Comparison of ENCODE assay signal across 12 cellular contexts in the genomic region with DNA sequence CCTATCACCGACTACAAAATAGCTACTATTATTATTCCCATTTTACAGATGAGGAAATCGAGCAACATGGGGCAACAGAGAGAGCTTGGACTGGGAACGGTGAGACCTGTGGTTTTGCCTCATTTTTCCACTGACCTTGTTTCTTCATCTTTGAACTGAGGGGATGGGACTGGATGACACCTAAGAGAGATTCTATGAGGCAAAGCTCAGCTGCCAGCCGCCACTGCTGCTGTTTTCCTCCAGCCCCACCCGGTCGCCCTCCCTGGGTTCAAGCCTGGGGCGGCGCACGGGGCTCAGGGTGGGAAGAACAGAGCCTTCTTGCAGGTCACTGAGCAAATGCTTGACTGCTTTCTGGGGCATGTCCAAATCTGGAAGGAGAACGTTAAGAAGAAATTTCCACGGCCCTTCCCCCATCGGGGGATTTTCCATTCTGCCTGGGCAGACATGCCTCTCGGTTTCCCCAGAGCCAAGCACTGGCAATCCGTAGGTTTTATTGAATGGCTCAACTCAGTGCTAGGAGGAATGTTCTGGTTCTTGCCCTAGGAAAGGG. TPM values are rescaled to one million over a fixed set of nuclear protein-coding genes. Genes with fewer than 3 reads are reported as not detected.
A peak's percentile ranks its signal among the peaks of the same experiment; 100 is the strongest.
DNase-seq lines count a peak whose midpoint lies in the region; ATAC-seq, FAIRE-seq and TF ChIP-seq lines count a peak whose summit lies in the region.
"Had no signal": no experiment of that assay in that cellular context is flagged by ENCODE, and none has a peak within 500 bp of the region (broad histone marks: within the 10 kb centered on the region; RNA-seq: fewer than 3 reads in every experiment).

No MANE protein-coding gene starts in this region.

- H3K27ac Mint-ChIP-seq in activated T-helper 2 cell treated with anti-CD3 and anti-CD28 coated beads, Interferon-gamma antibody, Interleukin-2, Interleukin-4, amounts not matched to agents 10 μg/mL and 5 μg/mL and 100 μg/mL, durations not matched to agents 14 hours and 24 hours and 36 hours, result peak overlapping the region; percentile 43

- no peak overlapping the region for H3K14ac ChIP-seq in mesenchymal stem cell (ENCODE audit: low read length in 2 of 2)

- no peak overlapping the region for H2AFZ ChIP-seq in mesenchymal stem cell (ENCODE audit: low read depth, low read length)

- no peak overlapping the region for H4K91ac ChIP-seq in mesenchymal stem cell (ENCODE audit: low read length)

- no peak overlapping the region for H2AK5ac ChIP-seq in mesenchymal stem cell (ENCODE audit: low read length, severe bottlenecking)

- no peaks in the 10 kb centered on the region for H3K36me3 Mint-ChIP-seq in activated T-helper 2 cell treated with anti-CD3 and anti-CD28 coated beads, Interferon-gamma antibody, Interleukin-2, Interleukin-4, amounts not matched to agents 10 μg/mL and 5 μg/mL and 100 μg/mL, durations not matched to agents 14 hours and 24 hours and 36 hours (ENCODE audit: low read depth)

- no peaks in the 10 kb centered on the region for H3K27me3 Mint-ChIP-seq in activated T-helper 2 cell treated with anti-CD3 and anti-CD28 coated beads, Interferon-gamma antibody, Interleukin-2, Interleukin-4, amounts not matched to agents 10 μg/mL and 5 μg/mL and 100 μg/mL, durations not matched to agents 14 hours and 24 hours and 36 hours (ENCODE audit: low read depth)

- H2BK120ac ChIP-seq in mesenchymal stem cell (ENCODE audit: low read depth, low read length), result peak overlapping the region; percentile 19

- H3K9ac ChIP-seq in BLaER1, result peak overlapping the region; percentile 56
- no peak overlapping the region for H3K9ac ChIP-seq in mesenchymal stem cell (ENCODE audit: low read length)

- no peak for TF ChIP-seq CTCF in mucosa of descending colon (IDR thresholded peaks at IDR 0.05)

- peak overlapping the region in 1 of 2 experiments; percentile 54 for H2BK12ac ChIP-seq in mesenchymal stem cell (ENCODE audit: low read length in 2 of 2)

- H2BK5ac ChIP-seq in mesenchymal stem cell (ENCODE audit: low read depth, low read length, poor library complexity, severe bottlenecking), result no peak overlapping the region

- peak; percentile 78 for FAIRE-seq in GM18507 (lab: Jason Lieb, UNC)

- H2BK15ac ChIP-seq in mesenchymal stem cell (ENCODE audit: low read depth, poor library complexity, severe bottlenecking), result peak overlapping the region; percentile 80

- intact Hi-C loops in activated T-helper 2 cell treated with anti-CD3 and anti-CD28 coated beads, Interferon-gamma antibody, Interleukin-2, Interleukin-4, amounts not matched to agents 10 μg/mL and 5 μg/mL and 100 μg/mL, durations not matched to agents 14 hours and 24 hours and 36 hours (cut with micrococcal nuclease), result no loop called here
- intact Hi-C loops in mucosa of descending colon (cut with DNase I, micrococcal nuclease), result no loop called here

- peak overlapping the region; percentile 80 for H3K4me2 ChIP-seq in BLaER1
- H3K4me2 ChIP-seq in mesenchymal stem cell (ENCODE audit: low read length, poor library complexity, severe bottlenecking), result no peak overlapping the region

- no peaks in the 10 kb centered on the region for H3K9me3 Mint-ChIP-seq in activated T-helper 2 cell treated with anti-CD3 and anti-CD28 coated beads, Interferon-gamma antibody, Interleukin-2, Interleukin-4, amounts not matched to agents 10 μg/mL and 5 μg/mL and 100 μg/mL, durations not matched to agents 14 hours and 24 hours and 36 hours

- ATAC-seq in GM19452 (IDR thresholded peaks at IDR 0.05; ENCODE audit: unreplicated experiment), result no peak
- no peak for ATAC-seq in HG03460 (IDR thresholded peaks at IDR 0.05; ENCODE audit: unreplicated experiment)
- no peak for ATAC-seq in mucosa of descending colon
- ATAC-seq: gastroesophageal sphincter, left ventricle myocardium superior had no signal

- no peaks in the 10 kb centered on the region for H3K36me3 ChIP-seq in BLaER1
- H3K36me3 ChIP-seq in mesenchymal stem cell (ENCODE audit: control insufficient read depth in 1 of 2, insufficient read depth in 2 of 2, low read depth in 1 of 2, low read length in 2 of 2), result no peaks in the 10 kb centered on the region
- no peaks in the 10 kb centered on the region for H3K36me3 ChIP-seq in mucosa of descending colon (ENCODE audit: low read depth)
- H3K36me3 ChIP-seq: gastroesophageal sphincter had no signal

- no peaks in the 10 kb centered on the region for H4K20me1 ChIP-seq in BLaER1

- no peak overlapping the region for H3K23ac ChIP-seq in mesenchymal stem cell (ENCODE audit: low read length in 2 of 2)

- H3K4ac ChIP-seq in mesenchymal stem cell (ENCODE audit: low read depth in 1 of 2, low read length in 2 of 2), result no peak overlapping the region

- no peak overlapping the region for H4K8ac ChIP-seq in mesenchymal stem cell (ENCODE audit: low read length)

- H3K4me3 Mint-ChIP-seq in activated T-helper 2 cell treated with anti-CD3 and anti-CD28 coated beads, Interferon-gamma antibody, Interleukin-2, Interleukin-4, amounts not matched to agents 10 μg/mL and 5 μg/mL and 100 μg/mL, durations not matched to agents 14 hours and 24 hours and 36 hours (ENCODE audit: low read depth), result no peak overlapping the region

- 79% methylated on average over 14 of the region's 14 CpGs for WGBS in mesenchymal stem cell

- H3K27me3 ChIP-seq in BLaER1 (no peaks in the 10 kb centered on the region), mesenchymal stem cell (ENCODE audit: control insufficient read depth in 1 of 2, insufficient read depth in 1 of 2, low read length in 2 of 2) (no peaks in the 10 kb centered on the region)
- H3K27me3 ChIP-seq: gastroesophageal sphincter had no signal

- peak overlapping the region in 1 of 2 experiments; percentile 43 for H3K18ac ChIP-seq in mesenchymal stem cell (ENCODE audit: low read depth in 1 of 2, low read length in 2 of 2)

- H3K9me3 ChIP-seq in BLaER1 (no peaks in the 10 kb centered on the region), mesenchymal stem cell (ENCODE audit: control insufficient read depth, low read length) (no peaks in the 10 kb centered on the region), mucosa of descending colon (no peaks in the 10 kb centered on the region)
- H3K9me3 ChIP-seq: gastroesophageal sphincter had no signal

- H3K79me1 ChIP-seq in mesenchymal stem cell (replicated peaks; ENCODE audit: low read length, poor library complexity, severe bottlenecking), result no peaks in the 10 kb centered on the region

- DNase-seq in GM18507 (ENCODE audit: extremely low spot score, insufficient read length, low read depth) (no peak), mesenchymal stem cell (no peak), mucosa of descending colon (no peak), 8988T (no peak)
- DNase-seq in activated T-helper 2 cell treated with anti-CD3 and anti-CD28 coated beads, Interferon-gamma antibody, Interleukin-2, Interleukin-4, amounts not matched to agents 10 μg/mL and 5 μg/mL and 100 μg/mL, durations not matched to agents 14 hours and 24 hours and 36 hours (ENCODE audit: low spot score), result no peak
- DNase-seq: left ventricle myocardium superior, NCI-H446, SHP77 had no signal

- H3K4me1 ChIP-seq in BLaER1 (peaks cover 73% of the 10 kb centered on the region), mesenchymal stem cell (ENCODE audit: control insufficient read depth, insufficient read depth, low read depth, low read length) (peaks cover 2% of the 10 kb centered on the region), mucosa of descending colon (ENCODE audit: low read depth) (no peaks in the 10 kb centered on the region)

- peaks cover 30% of the 10 kb centered on the region for H3K4me1 Mint-ChIP-seq in activated T-helper 2 cell treated with anti-CD3 and anti-CD28 coated beads, Interferon-gamma antibody, Interleukin-2, Interleukin-4, amounts not matched to agents 10 μg/mL and 5 μg/mL and 100 μg/mL, durations not matched to agents 14 hours and 24 hours and 36 hours (ENCODE audit: low read depth)

- H3K27ac ChIP-seq in BLaER1 (peak overlapping the region; percentile 78), mesenchymal stem cell (ENCODE audit: low read length, poor library complexity, severe bottlenecking) (no peak overlapping the region)

- H3K4me3 ChIP-seq in BLaER1 (peak overlapping the region; percentile 32; the same call in 1 of the 2 replicates), mesenchymal stem cell (ENCODE audit: insufficient read depth in 1 of 2, low read depth in 1 of 2, low read length in 2 of 2) (no peak overlapping the region), mucosa of descending colon (no peak overlapping the region)
- H3K4me3 ChIP-seq: gastroesophageal sphincter had no signal

RNA-seq across cellular contexts. Expression of a gene that starts 12.3 kb away (rescaled TPM):
- 543 and 569 TPM in 2 replicates for total RNA-seq in activated T-helper 2 cell treated with anti-CD3 and anti-CD28 coated beads, Interferon-gamma antibody, Interleukin-2, Interleukin-4, amounts not matched to agents 10 μg/mL and 5 μg/mL and 100 μg/mL, durations not matched to agents 14 hours and 24 hours and 36 hours
- polyA plus RNA-seq in mesenchymal stem cell (2013, experiment 1 of 2), result 109 TPM
- 107 TPM for polyA plus RNA-seq in mesenchymal stem cell (2013, experiment 2 of 2)
- 100 to 1,000 TPM in 1 of 3 donors, 10 to 100 TPM in 2; 32.9 to 142 (median 49.6) TPM for total RNA-seq in mucosa of descending colon
